In the genomic region with DNA sequence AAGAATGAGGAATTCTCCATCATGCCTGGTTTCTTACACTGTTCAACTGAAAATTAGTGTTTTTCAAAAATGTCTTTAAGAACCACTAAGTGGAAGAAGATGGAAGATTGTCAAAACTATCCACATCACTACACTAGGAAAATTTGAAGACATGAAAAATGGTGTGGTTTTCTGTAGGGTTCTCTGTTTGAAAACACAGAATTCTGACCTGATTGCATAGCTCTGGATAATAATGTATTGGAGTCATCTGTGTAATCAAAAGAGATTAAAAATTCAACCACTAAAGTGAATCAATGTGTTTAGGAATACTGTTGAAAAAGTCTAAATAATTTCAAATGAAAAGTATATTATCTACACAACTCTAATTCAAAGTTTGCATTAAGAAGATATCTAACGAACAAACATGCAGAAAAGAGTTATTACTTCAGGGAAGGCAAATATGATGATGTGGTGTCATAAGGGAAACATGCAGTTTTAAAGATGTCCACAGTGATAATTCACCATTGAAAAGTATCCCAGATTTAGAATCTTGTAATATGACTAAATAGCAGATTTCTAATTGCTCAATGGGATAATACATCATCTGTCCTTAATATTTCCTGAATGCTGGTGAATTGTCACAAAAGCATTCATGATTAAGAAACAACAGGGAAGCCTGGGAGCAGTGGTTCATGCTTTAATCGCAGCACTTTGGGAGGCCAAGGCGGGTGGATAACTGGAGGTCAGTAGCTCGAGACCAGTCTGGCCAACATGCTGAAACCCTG, we compare ENCODE assay signal across 19 cellular contexts.
A peak's percentile ranks its signal among the peaks of the same experiment; 100 is the strongest.
DNase-seq lines count a peak whose midpoint lies in the region; ATAC-seq and TF ChIP-seq lines count a peak whose summit lies in the region.
"Had no signal": no experiment of that assay in that cellular context is flagged by ENCODE, and none has a peak within 500 bp of the region (broad histone marks: within the 10 kb centered on the region; RNA-seq: fewer than 3 reads in every experiment).

No MANE protein-coding gene starts in this region.

- H3K4me1 ChIP-seq in fibroblast of lung (ENCODE audit: control insufficient read depth, extremely low read depth, insufficient read depth, low read length) (no peaks in the 10 kb centered on the region), hepatocyte (ENCODE audit: insufficient read depth) (no peaks in the 10 kb centered on the region)
- H3K4me1 ChIP-seq: gastrocnemius medialis, parathyroid adenoma, sigmoid colon had no signal

- H4K20me1 ChIP-seq in fibroblast of lung (ENCODE audit: control insufficient read depth, extremely low read depth, insufficient read depth, low read length) (no peaks in the 10 kb centered on the region), hepatocyte (ENCODE audit: insufficient read depth, poor library complexity, severe bottlenecking) (no peaks in the 10 kb centered on the region)

- H3K9me3 ChIP-seq in fibroblast of lung (ENCODE audit: control insufficient read depth, insufficient read depth, low read depth, low read length): no peaks in the 10 kb centered on the region
- no peaks in the 10 kb centered on the region for H3K9me3 ChIP-seq in hepatocyte (ENCODE audit: low read depth)
- H3K9me3 ChIP-seq: gastrocnemius medialis, sigmoid colon had no signal

- H2AFZ ChIP-seq in fibroblast of lung (ENCODE audit: low read length) (no peak overlapping the region), hepatocyte (no peak overlapping the region)
- H2AFZ ChIP-seq: parathyroid adenoma had no signal

- H3K4me3 ChIP-seq in BJ (ENCODE audit: low read depth, low read length) (no peak overlapping the region), fibroblast of lung (replicated peaks in 1 of 4; ENCODE audit: control extremely low read depth in 1 of 4, insufficient read depth in 1 of 4, low read depth in 3 of 4, low read length in 4 of 4) (no peak overlapping the region), skeletal muscle cell (ENCODE audit: low read depth, low read length) (no peak overlapping the region), hepatocyte (no peak overlapping the region)
- H3K4me3 ChIP-seq: coronary artery, gastrocnemius medialis, sigmoid colon had no signal

- CTCF ChIA-PET in BJ (lab: Yijun Ruan, JAX): no interaction called here

- H3K9me2 ChIP-seq in hepatocyte (replicated peaks; ENCODE audit: insufficient read depth): no peaks in the 10 kb centered on the region

- ATAC-seq in HG02884 (IDR thresholded peaks at IDR 0.05; ENCODE audit: unreplicated experiment): no peak
- ATAC-seq: activated T-cell treated with anti-CD3 and anti-CD28 coated beads, Interleukin-2, amount 50 U/mL, for 4 hours; gastrocnemius medialis; left cardiac atrium; natural killer cell treated with Interleukin-12 subunit alpha and Interleukin-12 subunit beta and Interleukin-15 and Interleukin-18, amount 100 ng/mL, for 72 hours had no signal

- H3K36me3 ChIP-seq in BJ (ENCODE audit: control insufficient read depth, insufficient read depth, low read length): no peaks in the 10 kb centered on the region
- no peaks in the 10 kb centered on the region for H3K36me3 ChIP-seq in fibroblast of lung (ENCODE audit: control insufficient read depth, insufficient read depth, low read length)
- no peaks in the 10 kb centered on the region for H3K36me3 ChIP-seq in hepatocyte (replicated peaks; ENCODE audit: insufficient read depth, low read depth)
- H3K36me3 ChIP-seq: gastrocnemius medialis, sigmoid colon had no signal

- 97% methylated on average over 4 of the region's 4 CpGs for WGBS in hepatocyte (ENCODE audit: low lambda C conversion rate, missing lambda C conversion rate)

- POLR2A ChIA-PET in BJ (lab: Charles Lee): interaction anchor here (0.7 kb wide), 1 partner anchor 27 kb away, joined by 3 read pairs; no protein-coding TSS in a partner anchor

- peak; percentile 32 for DNase-seq in BJ (ENCODE audit: low read depth)
- peak; percentile 3 for DNase-seq in M059J (ENCODE audit: low read depth)
- peak; percentile 28 to 81 for DNase-seq in fibroblast of lung (ENCODE audit: low read depth in 2 of 2)
- peak; percentile 25 for DNase-seq in skeletal muscle cell (ENCODE audit: low read depth)
- no peak for DNase-seq in activated T-cell treated with anti-CD3 and anti-CD28 coated beads, Interleukin-2, amount 50 U/mL, for 48 hours
- no peak for DNase-seq in hepatocyte (ENCODE audit: low spot score)
- DNase-seq: activated CD4-positive, alpha-beta T cell treated with anti-CD3 and anti-CD28 coated beads for 1 hour; activated CD8-positive, alpha-beta memory T cell treated with anti-CD3 and anti-CD28 coated beads for 24 hours; activated T-cell treated with anti-CD3 and anti-CD28 coated beads, Interleukin-2, amount 50 U/mL, for 4 hours; DMS79 treated with DMSO at 0.1 percent for 48 hours; gastrocnemius medialis; left cardiac atrium; NCI-H82; Right ventricle myocardium superior; sigmoid colon had no signal

- H3K9ac ChIP-seq in fibroblast of lung (ENCODE audit: insufficient read depth, low read length): no peak overlapping the region
- H3K9ac ChIP-seq: parathyroid adenoma had no signal

- no peak for TF ChIP-seq CTCF in BJ (IDR thresholded peaks at IDR 0.05; ENCODE audit: insufficient read depth, low read depth, low read length)
- no peak for TF ChIP-seq CTCF in fibroblast of lung (conservative IDR thresholded peaks at IDR 0.05 in 1 of 2, IDR thresholded peaks at IDR 0.05 in 1 of 2; ENCODE audit: low read depth in 1 of 2, low read length in 2 of 2)
- no peak for TF ChIP-seq CTCF in hepatocyte (IDR thresholded peaks at IDR 0.05; ENCODE audit: poor library complexity)

- H3K4me2 ChIP-seq in fibroblast of lung (ENCODE audit: extremely low read depth, insufficient read depth, low read length): no peak overlapping the region
- H3K4me2 ChIP-seq in hepatocyte: no peak overlapping the region

- H3K27me3 ChIP-seq in BJ (ENCODE audit: control insufficient read depth, insufficient read depth, low read length): no peaks in the 10 kb centered on the region
- no peaks in the 10 kb centered on the region for H3K27me3 ChIP-seq in fibroblast of lung (ENCODE audit: control insufficient read depth, insufficient read depth, low read length)
- no peaks in the 10 kb centered on the region for H3K27me3 ChIP-seq in hepatocyte
- H3K27me3 ChIP-seq: gastrocnemius medialis, sigmoid colon had no signal

- H3K27ac ChIP-seq in fibroblast of lung (ENCODE audit: insufficient read depth, low read length) (no peak overlapping the region), hepatocyte (no peak overlapping the region)
- H3K27ac ChIP-seq: coronary artery, gastrocnemius medialis, parathyroid adenoma, sigmoid colon had no signal

- H3K79me2 ChIP-seq in fibroblast of lung (ENCODE audit: control insufficient read depth, insufficient read depth, low read length) (no peaks in the 10 kb centered on the region), hepatocyte (no peaks in the 10 kb centered on the region)
- H3K79me2 ChIP-seq: parathyroid adenoma had no signal

Comparison
In these comparisons a context has a peak if more than half of its experiments do, and no peak if none do; other contexts are left out.
1. DNase-seq: peak in BJ (single experiment), M059J (single experiment), fibroblast of lung (2 of 2) and skeletal muscle cell (single experiment); none in activated T-cell treated with anti-CD3 and anti-CD28 coated beads, Interleukin-2, amount 50 U/mL, for 48 hours (0 of 2) and hepatocyte (single experiment).